Comparison of ENCODE assay signal across 9 cellular contexts in genomic region chr2:207767461-207768167, GRCh38. TPM values are rescaled to one million over a fixed set of nuclear protein-coding genes. Genes with fewer than 3 reads are reported as not detected.
A peak's percentile ranks its signal among the peaks of the same experiment; 100 is the strongest.
DNase-seq lines count a peak whose midpoint lies in the region; ATAC-seq and TF ChIP-seq lines count a peak whose summit lies in the region.
"Had no signal": no experiment of that assay in that cellular context is flagged by ENCODE, and none has a peak within 500 bp of the region (broad histone marks: within the 10 kb centered on the region; RNA-seq: fewer than 3 reads in every experiment).

No MANE protein-coding gene starts in this region.

- H3K36me3 ChIP-seq in urinary bladder (ENCODE audit: insufficient read depth): no peaks in the 10 kb centered on the region

- BruUV-seq in Calu3 (replicated peaks; lab: Mats Ljungman, UMichigan): no TSS peak

- CTCF ChIA-PET in Calu3 (lab: Charles Lee): interaction anchor here (0.7 to 2.1 kb wide), 4 partner anchors 47 to 267 kb away, joined by 3 to 9 read pairs (median 6); no protein-coding TSS in a partner anchor

- intact Hi-C loops in Calu3 (cut with micrococcal nuclease; ENCODE audit: unreplicated experiment) (loop anchor here (1.0 to 5.0 kb wide), 5 partner anchors 43 to 267 kb away; no protein-coding TSS in a partner anchor), dorsolateral prefrontal cortex (cut with DNase I) (loop anchor here (2.0 to 5.0 kb wide), 3 partner anchors 45 to 257 kb away; partner anchors contain the start of gene PLEKHM3 (in 1 of the 2))

- no peaks in the 10 kb centered on the region for H3K9me3 Mint-ChIP-seq in Calu3 (ENCODE audit: low read depth, unreplicated experiment)
- no peaks in the 10 kb centered on the region for H3K9me3 Mint-ChIP-seq in mesothelial cell of epicardium

- H3K27ac ChIP-seq in dorsolateral prefrontal cortex (peak overlapping the region in 12 of 59 donors; percentile 5 to 90 (median 34)), urinary bladder (ENCODE audit: low read depth) (no peak overlapping the region)
- H3K27ac ChIP-seq: KMS-11 had no signal

- peak overlapping the region; percentile 57 to 89 (median 78) for H3K4me3 ChIP-seq in dorsolateral prefrontal cortex
- H3K4me3 ChIP-seq in urinary bladder (ENCODE audit: low read depth, low read length): peak overlapping the region; percentile 73

- DNase-seq in Calu3 (peak; percentile 79), NCI-H2227 treated with DMSO at 0.1 percent for 48 hours (lab: John Stamatoyannopoulos, UW) (peak; percentile 56), dorsolateral prefrontal cortex (peak in 4 of 10 donors; percentile 15 to 49 (median 39)), mesothelial cell of epicardium (ENCODE audit: low spot score in 2 of 2, unreplicated experiment in 2 of 2) (peak in 1 of 2 experiments; percentile 47), ACHN (no peak), NOMO-1 treated with DMSO at 0.1 percent for 48 hours (lab: John Stamatoyannopoulos, UW; ENCODE audit: unreplicated experiment) (no peak)

- TF ChIP-seq CTCF in Calu3 (IDR thresholded peaks at IDR 0.05; ENCODE audit: unreplicated experiment) (peak; percentile 22), dorsolateral prefrontal cortex (IDR thresholded peaks at IDR 0.05 in 54 of 56, conservative IDR thresholded peaks at IDR 0.05 in 2 of 56; ENCODE audit: low read depth in 1 of 56, partially characterized antibody in 56 of 56) (peak in 44 of 56 donors; percentile 10 to 57 (median 32)), mesothelial cell of epicardium (IDR thresholded peaks at IDR 0.05; ENCODE audit: unreplicated experiment) (no peak)

- H3K27ac Mint-ChIP-seq in Calu3 (ENCODE audit: unreplicated experiment) (peak overlapping the region; percentile 83), mesothelial cell of epicardium (peak overlapping the region; percentile 65)

- 71% methylated on average over 56 of the region's 56 CpGs for WGBS in urinary bladder

- H3K4me1 Mint-ChIP-seq in Calu3 (ENCODE audit: low read depth, unreplicated experiment) (peaks cover 51% of the 10 kb centered on the region), mesothelial cell of epicardium (peaks cover 28% of the 10 kb centered on the region)

- H3K27me3 ChIP-seq in dorsolateral prefrontal cortex: no peaks in the 10 kb centered on the region

- in situ Hi-C loops in ACHN (cut with HindIII; ENCODE audit: low pct_ligation_motif_present, low pct_unique_long_range_greater_than_20kb, low sequenced_read_pairs): no loop called here

- peak overlapping the region; percentile 82 for H3K4me3 Mint-ChIP-seq in Calu3 (ENCODE audit: low read depth, unreplicated experiment)
- H3K4me3 Mint-ChIP-seq in mesothelial cell of epicardium: peak overlapping the region; percentile 79

- no peak for ATAC-seq in HG02938 (IDR thresholded peaks at IDR 0.05; ENCODE audit: unreplicated experiment)

- H3K27me3 Mint-ChIP-seq in Calu3 (ENCODE audit: unreplicated experiment) (no peaks in the 10 kb centered on the region), mesothelial cell of epicardium (ENCODE audit: low read depth) (peaks cover 57% of the 10 kb centered on the region)

- H3K36me3 Mint-ChIP-seq in Calu3 (ENCODE audit: insufficient read depth, unreplicated experiment) (peaks cover 68% of the 10 kb centered on the region), mesothelial cell of epicardium (no peaks in the 10 kb centered on the region)

- peaks cover 2% of the 10 kb centered on the region for H3K4me1 ChIP-seq in urinary bladder (ENCODE audit: insufficient read depth)

RNA-seq across cellular contexts. Expression of gene FZD5, which starts 2.1 kb away (rescaled TPM):
- total RNA-seq in Calu3 (2022) (20.4 and 22.2 TPM in 2 replicates), dorsolateral prefrontal cortex (10 to 100 TPM in 10 of 120 experiments, 1 to 10 TPM in 110; 2.1 to 17.5 (median 5.0) TPM), mesothelial cell of epicardium (1.9 to 2.1 TPM (median 1.9 TPM) in 3 replicates), urinary bladder (2.7 TPM)
- 2.6 TPM for polyA plus RNA-seq in urinary bladder

RNA-seq across cellular contexts. Expression of gene CCNYL1, which starts 56.2 kb away (rescaled TPM):
- total RNA-seq in Calu3 (2022) (13.7 and 16.3 TPM in 2 replicates), dorsolateral prefrontal cortex (10 to 100 TPM in 119 of 120 experiments, 1 to 10 TPM in 1; 9.6 to 27.4 (median 16.3) TPM), mesothelial cell of epicardium (11.9 to 15.3 TPM (median 15.1 TPM) in 3 replicates), urinary bladder (18.8 TPM)
- polyA plus RNA-seq in urinary bladder: 7.9 TPM

Comparison
In these comparisons a context has a peak if more than half of its experiments do, and no peak if none do; other contexts are left out.
1. DNase-seq: peak in Calu3 (single experiment) and NCI-H2227 treated with DMSO at 0.1 percent for 48 hours (single experiment); none in ACHN (single experiment) and NOMO-1 treated with DMSO at 0.1 percent for 48 hours (single experiment).